12 cellular contexts compared by ENCODE assay signal in genomic region chr11:118406599-118407166, GRCh38. TPM values are rescaled to one million over a fixed set of nuclear protein-coding genes. Genes with fewer than 3 reads are reported as not detected.
A peak's percentile ranks its signal among the peaks of the same experiment; 100 is the strongest.
DNase-seq lines count a peak whose midpoint lies in the region; ATAC-seq and TF ChIP-seq lines count a peak whose summit lies in the region.
"Had no signal": no experiment of that assay in that cellular context is flagged by ENCODE, and none has a peak within 500 bp of the region (broad histone marks: within the 10 kb centered on the region; RNA-seq: fewer than 3 reads in every experiment).

No MANE protein-coding gene starts in this region.

- TF ChIP-seq CTCF in body of pancreas (IDR thresholded peaks at IDR 0.05), result no peak

- H3K27ac Mint-ChIP-seq in activated CD4-positive, alpha-beta T cell treated with anti-CD3 and anti-CD28 coated beads for 36 hours, result peak overlapping the region; percentile 79
- H3K27ac Mint-ChIP-seq in CD8-positive, alpha-beta memory T cell, result peak overlapping the region in 4 of 8 donors; percentile 36 to 80 (median 78)

- no peak overlapping the region for H3K4me3 Mint-ChIP-seq in activated CD4-positive, alpha-beta T cell treated with anti-CD3 and anti-CD28 coated beads for 36 hours
- peak overlapping the region in 1 of 7 donors; percentile 51 for H3K4me3 Mint-ChIP-seq in CD8-positive, alpha-beta memory T cell

- H3K27me3 ChIP-seq in body of pancreas, result no peaks in the 10 kb centered on the region
- H3K27me3 ChIP-seq in CD8-positive, alpha-beta memory T cell (ENCODE audit: insufficient read depth, low read length, poor library complexity, severe bottlenecking), result no peaks in the 10 kb centered on the region

- CTCF ChIA-PET in activated CD4-positive, alpha-beta T cell treated with anti-CD3 and anti-CD28 coated beads for 36 hours (lab: Charles Lee), result interaction anchor here (0.7 to 2.3 kb wide), 3 partner anchors 15 to 235 kb away, joined by 3 to 5 read pairs (median 5); no protein-coding TSS in a partner anchor
- CTCF ChIA-PET in HEK293T (lab: Yijun Ruan, JAX), result no interaction called here
- CTCF ChIA-PET in CD8-positive, alpha-beta memory T cell (lab: Charles Lee), result interaction anchor here (1.1 to 1.7 kb wide), 2 partner anchors 11 to 29 kb away, joined by 3 to 5 read pairs; partner anchors contain the start of gene KMT2A

- peaks cover 50% of the 10 kb centered on the region for H3K36me3 Mint-ChIP-seq in activated CD4-positive, alpha-beta T cell treated with anti-CD3 and anti-CD28 coated beads for 36 hours (ENCODE audit: low read depth)
- peaks cover 0 to 76% (median 14%) of the 10 kb centered on the region in 3 donors for H3K36me3 Mint-ChIP-seq in CD8-positive, alpha-beta memory T cell

- no peak for ATAC-seq in activated CD4-positive, alpha-beta T cell treated with anti-CD3 and anti-CD28 coated beads for 36 hours
- ATAC-seq in body of pancreas (no peak), GM18519 (IDR thresholded peaks at IDR 0.05; ENCODE audit: low FRiP score, unreplicated experiment) (no peak)

- WGBS in body of pancreas, 2 donors, result 68 to 80% methylated on average over 7 of the region's 7 CpGs

- H3K9me3 Mint-ChIP-seq in activated CD4-positive, alpha-beta T cell treated with anti-CD3 and anti-CD28 coated beads for 36 hours (ENCODE audit: low read depth), result no peaks in the 10 kb centered on the region
- no peaks in the 10 kb centered on the region for H3K9me3 Mint-ChIP-seq in CD8-positive, alpha-beta memory T cell

- H3K36me3 ChIP-seq in body of pancreas (replicated peaks in 1 of 2; ENCODE audit: insufficient read depth in 1 of 2, low read depth in 2 of 2), result peaks cover 0 to 8% of the 10 kb centered on the region in 2 donors
- peaks cover 8% of the 10 kb centered on the region for H3K36me3 ChIP-seq in CD8-positive, alpha-beta memory T cell (ENCODE audit: insufficient read depth, low read length)

- H3K4me3 ChIP-seq in body of pancreas, result no peak overlapping the region
- H3K4me3 ChIP-seq in CD8-positive, alpha-beta memory T cell (ENCODE audit: low read length), result no peak overlapping the region

- no peak for TF ChIP-seq POLR2A in body of pancreas (IDR thresholded peaks at IDR 0.05)

- H3K4me1 ChIP-seq in body of pancreas, result peaks cover 25% of the 10 kb centered on the region
- H3K4me1 ChIP-seq in CD8-positive, alpha-beta memory T cell (ENCODE audit: insufficient read depth, low read length), result peaks cover 31% of the 10 kb centered on the region

- no peaks in the 10 kb centered on the region for H3K27me3 Mint-ChIP-seq in activated CD4-positive, alpha-beta T cell treated with anti-CD3 and anti-CD28 coated beads for 36 hours
- H3K27me3 Mint-ChIP-seq in CD8-positive, alpha-beta memory T cell, result no peaks in the 10 kb centered on the region

- no peak overlapping the region for H3K27ac ChIP-seq in body of pancreas
- H3K27ac ChIP-seq in CD8-positive, alpha-beta memory T cell (ENCODE audit: low read depth, low read length), result no peak overlapping the region
- H3K27ac ChIP-seq: epithelial cell of prostate, HL-60 had no signal

- no peak for DNase-seq in activated CD4-positive, alpha-beta T cell treated with anti-CD3 and anti-CD28 coated beads for 36 hours
- no peak for DNase-seq in activated CD4-positive, alpha-beta T cell treated with anti-CD3 and anti-CD28 coated beads, Interleukin-2, amount 50 U/mL, for 4 hours
- DNase-seq in NCI-H2029 (lab: John Stamatoyannopoulos, UW) (peak; percentile 87), body of pancreas (peak in 3 of 4 donors; percentile 14 to 31 (median 25)), retina (peak; percentile 7), HEK293T (ENCODE audit: extremely low spot score) (no peak)
- DNase-seq in CD8-positive, alpha-beta memory T cell, result no peak
- DNase-seq: activated gamma-delta T cell treated with Interleukin-2 at 50 U/mL for 16 hours, NCI-H82 had no signal

- peaks cover 44% of the 10 kb centered on the region for H3K4me1 Mint-ChIP-seq in activated CD4-positive, alpha-beta T cell treated with anti-CD3 and anti-CD28 coated beads for 36 hours
- peaks cover 50 to 75% (median 71%) of the 10 kb centered on the region in 3 donors for H3K4me1 Mint-ChIP-seq in CD8-positive, alpha-beta memory T cell

- intact Hi-C loops in activated CD4-positive, alpha-beta T cell treated with anti-CD3 and anti-CD28 coated beads for 36 hours (cut with DNase I, micrococcal nuclease), result no loop called here
- intact Hi-C loops in body of pancreas (cut with DNase I), result no loop called here

- POLR2A ChIA-PET in activated CD4-positive, alpha-beta T cell treated with anti-CD3 and anti-CD28 coated beads for 36 hours (lab: Charles Lee), result interaction anchor here (0.7 kb wide), 1 partner anchor 30 kb away, joined by 3 read pairs; the partner anchor contains the start of gene KMT2A
- POLR2A ChIA-PET in HEK293T (lab: Yijun Ruan, JAX), result no interaction called here
- POLR2A ChIA-PET in CD8-positive, alpha-beta memory T cell (lab: Charles Lee), result interaction anchor here (1.2 to 1.3 kb wide), 2 partner anchors 9 to 29 kb away, joined by 3 to 4 read pairs; partner anchors contain the start of gene KMT2A

- no peaks in the 10 kb centered on the region for H3K9me3 ChIP-seq in body of pancreas
- no peaks in the 10 kb centered on the region for H3K9me3 ChIP-seq in CD8-positive, alpha-beta memory T cell (ENCODE audit: low read length)

TF ChIP-seq in HEK293T, 16 proteins besides CTCF, POLR2A, EP300 and RAD21:
- TF ChIP-seq TARDBP (IDR thresholded peaks at IDR 0.05), result no peak
- TF ChIP-seq ARNT (IDR thresholded peaks at IDR 0.05), result no peak
- TF ChIP-seq SUZ12 (IDR thresholded peaks at IDR 0.05), result no peak
- TF ChIP-seq LEF1 (IDR thresholded peaks at IDR 0.05; ENCODE audit: borderline replicate concordance), result no peak
- TF ChIP-seq FOXA1 (IDR thresholded peaks at IDR 0.05), result no peak
- TF ChIP-seq ZNF384 (IDR thresholded peaks at IDR 0.05), result no peak
- TF ChIP-seq FOXM1 (IDR thresholded peaks at IDR 0.05; ENCODE audit: borderline replicate concordance), result no peak
- no peak for TF ChIP-seq ELF4 (IDR thresholded peaks at IDR 0.05)

RNA-seq across cellular contexts. Expression of gene ATP5MG, which starts 5.3 kb away (rescaled TPM):
- 100 to 1,000 TPM; 136 to 229 TPM for total RNA-seq in activated CD4-positive, alpha-beta T cell treated with anti-CD3 and anti-CD28 coated beads for 36 hours
- 10 to 100 TPM; 45.2 to 91.3 TPM for total RNA-seq in body of pancreas
- 100 to 1,000 TPM; 277 to 280 TPM for total RNA-seq in CD8-positive, alpha-beta memory T cell
- polyA plus RNA-seq in CD8-positive, alpha-beta memory T cell, result 632 TPM

RNA-seq across cellular contexts. Expression of gene KMT2A, which starts 29.6 kb away (rescaled TPM):
- total RNA-seq in activated CD4-positive, alpha-beta T cell treated with anti-CD3 and anti-CD28 coated beads for 36 hours, result 10 to 100 TPM; 64.1 to 67.1 TPM
- 100 to 1,000 TPM in 1 of 2 donors, 10 to 100 TPM in 1; 62.6 to 209 TPM for total RNA-seq in body of pancreas
- total RNA-seq in CD8-positive, alpha-beta memory T cell, result 10 to 100 TPM; 80.0 to 80.6 TPM
- polyA plus RNA-seq in CD8-positive, alpha-beta memory T cell, result 40.5 TPM

RNA-seq across cellular contexts. Expression of gene UBE4A, which starts 47.3 kb away (rescaled TPM):
- 10 to 100 TPM; 44.2 to 50.7 TPM for total RNA-seq in activated CD4-positive, alpha-beta T cell treated with anti-CD3 and anti-CD28 coated beads for 36 hours
- total RNA-seq in body of pancreas, result 10 to 100 TPM; 29.6 to 31.3 TPM
- total RNA-seq in CD8-positive, alpha-beta memory T cell, result 10 to 100 TPM; 55.9 to 56.8 TPM
- 27.8 TPM for polyA plus RNA-seq in CD8-positive, alpha-beta memory T cell

Comparison
In these comparisons a context has a peak if more than half of its experiments do, and no peak if none do; other contexts are left out.
1. DNase-seq: peak in NCI-H2029 (single experiment), body of pancreas (3 of 4) and retina (single experiment); none in activated CD4-positive, alpha-beta T cell treated with anti-CD3 and anti-CD28 coated beads for 36 hours (single experiment), activated CD4-positive, alpha-beta T cell treated with anti-CD3 and anti-CD28 coated beads, Interleukin-2, amount 50 U/mL, for 4 hours (0 of 2), HEK293T (single experiment) and CD8-positive, alpha-beta memory T cell (0 of 5).